Comparison of ENCODE assay signal across 1 cellular context in the genomic region with DNA sequence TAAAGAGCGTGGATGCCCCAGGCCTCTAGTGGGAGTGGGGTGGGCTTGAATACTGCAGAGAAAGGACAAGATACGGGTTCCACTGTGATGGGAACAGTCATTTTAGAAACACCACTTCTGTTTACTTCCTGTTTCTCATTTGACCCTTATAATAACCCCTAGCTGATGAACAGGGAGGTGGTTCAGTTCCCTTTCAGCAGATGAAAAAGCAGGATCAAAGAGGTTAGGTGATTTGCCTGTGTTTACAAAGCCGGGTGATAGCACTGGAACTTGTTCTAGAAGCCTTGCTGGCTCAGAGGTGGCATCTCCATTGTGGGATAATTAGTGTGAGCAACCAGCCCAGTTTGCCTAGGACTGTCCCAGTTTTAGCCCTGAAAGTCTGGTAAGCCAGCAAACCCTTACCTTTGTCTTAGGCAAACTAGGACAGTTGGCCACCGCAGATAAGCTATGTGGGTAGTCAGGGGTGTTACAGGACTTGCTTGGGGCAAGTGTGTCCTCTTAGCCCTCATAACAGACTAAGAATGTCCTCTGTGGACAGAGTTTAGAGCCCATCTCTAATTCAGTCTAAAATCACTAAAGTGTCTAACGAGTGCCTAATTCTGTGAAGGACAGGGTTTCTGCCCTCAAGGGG.
TF ChIP-seq lines count a peak whose summit lies in the region.

No MANE protein-coding gene starts in this region.

TF ChIP-seq in GM12878, 131 proteins besides CTCF, POLR2A, EP300 and RAD21:
- TF ChIP-seq MTA3 (IDR thresholded peaks at IDR 0.05; ENCODE audit: borderline replicate concordance, low read length) (no peak), KAT2A (conservative IDR thresholded peaks at IDR 0.05; ENCODE audit: control insufficient read depth, low read depth, low read length) (no peak), EGR1 (IDR thresholded peaks at IDR 0.05; ENCODE audit: borderline replicate concordance in 1 of 2, low read depth in 2 of 2, low read length in 2 of 2) (no peak), ZNF217 (IDR thresholded peaks at IDR 0.05) (no peak), NFYA (IDR thresholded peaks at IDR 0.05; ENCODE audit: borderline replicate concordance, low read depth, low read length) (no peak), NFXL1 (IDR thresholded peaks at IDR 0.05; ENCODE audit: borderline replicate concordance) (no peak), BMI1 (IDR thresholded peaks at IDR 0.05; ENCODE audit: borderline replicate concordance) (no peak), STAT1 (conservative IDR thresholded peaks at IDR 0.05) (no peak), JUND (IDR thresholded peaks at IDR 0.05; ENCODE audit: low read depth, low read length) (no peak), BHLHE40 (IDR thresholded peaks at IDR 0.05; ENCODE audit: borderline replicate concordance in 1 of 2, low read depth in 2 of 2, low read length in 1 of 2) (no peak), SPI1 (IDR thresholded peaks at IDR 0.05; ENCODE audit: borderline replicate concordance, insufficient read depth, low read depth, low read length) (peak; percentile 23; the same call in 1 of the 2 replicates), NR2C1 (IDR thresholded peaks at IDR 0.05) (peak; percentile 46), NR2F1 (conservative IDR thresholded peaks at IDR 0.05) (peak; percentile 70), GABPA (IDR thresholded peaks at IDR 0.05; ENCODE audit: low read depth) (no peak), FOXK2 (IDR thresholded peaks at IDR 0.05) (no peak), MTA2 (IDR thresholded peaks at IDR 0.05; ENCODE audit: low read depth) (no peak), PML (IDR thresholded peaks at IDR 0.05; ENCODE audit: low read length) (no peak), CEBPB (IDR thresholded peaks at IDR 0.05; ENCODE audit: borderline replicate concordance in 1 of 2, low read depth in 2 of 2, low read length in 2 of 2) (no peak), SUZ12 (IDR thresholded peaks at IDR 0.05; ENCODE audit: unreplicated experiment) (no peak), TCF3 (IDR thresholded peaks at IDR 0.05; ENCODE audit: borderline replicate concordance, insufficient read depth, low read depth, low read length) (no peak), MYC (IDR thresholded peaks at IDR 0.05; ENCODE audit: insufficient read depth, insufficient read length, insufficient replicate concordance, low read length, severe bottlenecking) (no peak), RB1 (IDR thresholded peaks at IDR 0.05; ENCODE audit: borderline replicate concordance) (no peak), RELA (IDR thresholded peaks at IDR 0.05; ENCODE audit: borderline replicate concordance, partially characterized antibody) (no peak)
- TF ChIP-seq, protein P1, sequence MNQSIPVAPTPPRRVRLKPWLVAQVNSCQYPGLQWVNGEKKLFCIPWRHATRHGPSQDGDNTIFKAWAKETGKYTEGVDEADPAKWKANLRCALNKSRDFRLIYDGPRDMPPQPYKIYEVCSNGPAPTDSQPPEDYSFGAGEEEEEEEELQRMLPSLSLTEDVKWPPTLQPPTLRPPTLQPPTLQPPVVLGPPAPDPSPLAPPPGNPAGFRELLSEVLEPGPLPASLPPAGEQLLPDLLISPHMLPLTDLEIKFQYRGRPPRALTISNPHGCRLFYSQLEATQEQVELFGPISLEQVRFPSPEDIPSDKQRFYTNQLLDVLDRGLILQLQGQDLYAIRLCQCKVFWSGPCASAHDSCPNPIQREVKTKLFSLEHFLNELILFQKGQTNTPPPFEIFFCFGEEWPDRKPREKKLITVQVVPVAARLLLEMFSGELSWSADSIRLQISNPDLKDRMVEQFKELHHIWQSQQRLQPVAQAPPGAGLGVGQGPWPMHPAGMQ (IDR thresholded peaks at IDR 0.05; ENCODE audit: borderline replicate concordance), result no peak
- TF ChIP-seq, protein P2, sequence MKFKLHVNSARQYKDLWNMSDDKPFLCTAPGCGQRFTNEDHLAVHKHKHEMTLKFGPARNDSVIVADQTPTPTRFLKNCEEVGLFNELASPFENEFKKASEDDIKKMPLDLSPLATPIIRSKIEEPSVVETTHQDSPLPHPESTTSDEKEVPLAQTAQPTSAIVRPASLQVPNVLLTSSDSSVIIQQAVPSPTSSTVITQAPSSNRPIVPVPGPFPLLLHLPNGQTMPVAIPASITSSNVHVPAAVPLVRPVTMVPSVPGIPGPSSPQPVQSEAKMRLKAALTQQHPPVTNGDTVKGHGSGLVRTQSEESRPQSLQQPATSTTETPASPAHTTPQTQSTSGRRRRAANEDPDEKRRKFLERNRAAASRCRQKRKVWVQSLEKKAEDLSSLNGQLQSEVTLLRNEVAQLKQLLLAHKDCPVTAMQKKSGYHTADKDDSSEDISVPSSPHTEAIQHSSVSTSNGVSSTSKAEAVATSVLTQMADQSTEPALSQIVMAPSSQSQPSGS (IDR thresholded peaks at IDR 0.05; ENCODE audit: low read length), result no peak
- TF ChIP-seq, protein P3, sequence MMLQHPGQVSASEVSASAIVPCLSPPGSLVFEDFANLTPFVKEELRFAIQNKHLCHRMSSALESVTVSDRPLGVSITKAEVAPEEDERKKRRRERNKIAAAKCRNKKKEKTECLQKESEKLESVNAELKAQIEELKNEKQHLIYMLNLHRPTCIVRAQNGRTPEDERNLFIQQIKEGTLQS (IDR thresholded peaks at IDR 0.05; ENCODE audit: borderline replicate concordance, extremely low read depth, low read depth, low read length), result no peak
